ENCODE assay signal across 9 cellular contexts in the genomic region with DNA sequence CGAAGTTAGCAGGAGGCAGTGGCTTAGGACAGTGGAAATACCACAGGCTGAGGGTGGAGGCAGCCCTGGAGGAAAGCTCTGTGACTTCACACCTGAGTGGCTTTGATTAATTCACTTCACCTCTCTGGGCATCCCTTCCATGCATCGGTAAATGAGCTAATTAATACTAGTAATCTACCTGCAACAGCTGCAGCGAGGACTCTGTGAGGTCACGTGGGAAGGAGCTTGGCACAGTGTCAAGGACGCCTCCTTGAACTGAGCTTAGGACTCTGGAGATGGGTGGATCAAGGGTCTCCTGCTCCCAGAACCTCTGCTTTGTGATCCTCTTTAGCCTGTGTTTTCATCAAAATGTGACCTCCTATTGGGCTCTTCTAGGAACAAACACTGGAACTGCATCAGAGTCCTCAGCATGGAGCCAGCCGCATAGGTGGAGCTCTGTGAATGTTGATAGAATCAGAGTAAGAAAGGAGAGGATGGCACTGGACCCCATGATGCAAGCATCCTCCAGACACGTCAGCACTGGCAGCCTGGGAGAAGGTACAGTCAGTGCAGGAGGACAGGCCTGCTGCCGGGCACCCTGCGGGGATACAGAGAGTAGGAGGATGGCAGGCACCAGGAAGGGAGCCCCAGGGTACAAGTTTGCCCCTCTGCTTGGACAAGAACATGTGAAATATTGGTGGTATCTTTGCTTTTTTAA. TPM values are rescaled to one million over a fixed set of nuclear protein-coding genes. Genes with fewer than 3 reads are reported as not detected.
DNase-seq lines count a peak whose midpoint lies in the region; ATAC-seq and TF ChIP-seq lines count a peak whose summit lies in the region.
"Had no signal": no experiment of that assay in that cellular context is flagged by ENCODE, and none has a peak within 500 bp of the region (broad histone marks: within the 10 kb centered on the region; RNA-seq: fewer than 3 reads in every experiment).

No MANE protein-coding gene starts in this region.

- DNase-seq in NCI-H748 (lab: John Stamatoyannopoulos, UW; ENCODE audit: unreplicated experiment) (peak; percentile 36), NCI-H748 treated with DMSO at 0.1 percent for 48 hours (lab: John Stamatoyannopoulos, UW) (no peak), upper lobe of left lung (peak in 1 of 2 donors; percentile 43)
- DNase-seq in stimulated activated CD4-positive, alpha-beta T cell treated with anti-CD3 and anti-CD28 coated beads, Interleukin-4, amount 100 ng/mL, for 4 hours = no peak
- DNase-seq: CD4-positive, alpha-beta memory T cell had no signal

- H3K27ac ChIP-seq in cingulate gyrus (ENCODE audit: low read depth, low read length) = peak overlapping the region; percentile 84
- H3K27ac ChIP-seq in mesodermal cell (ENCODE audit: low read depth, low read length, severe bottlenecking) = peak overlapping the region; percentile 60
- H3K27ac ChIP-seq in upper lobe of left lung = peak overlapping the region in 3 of 4 donors; percentile 80 to 85 (median 82)

- no peaks in the 10 kb centered on the region for H3K9me3 ChIP-seq in mesodermal cell (ENCODE audit: control insufficient read depth, low read length)
- H3K9me3 ChIP-seq in upper lobe of left lung = no peaks in the 10 kb centered on the region

- H3K4me3 ChIP-seq in mesodermal cell (ENCODE audit: extremely low read depth, insufficient read depth, low read length, poor library complexity, severe bottlenecking) (peak overlapping the region; percentile 60), upper lobe of left lung (peak overlapping the region in 3 of 4 donors; percentile 39 to 49 (median 48))

- no peak for TF ChIP-seq EP300 in upper lobe of left lung (IDR thresholded peaks at IDR 0.05)

- H3K36me3 ChIP-seq in mesodermal cell (ENCODE audit: control insufficient read depth, insufficient read depth, low read length) (no peaks in the 10 kb centered on the region), upper lobe of left lung (no peaks in the 10 kb centered on the region)

- no peak for TF ChIP-seq POLR2A in upper lobe of left lung (IDR thresholded peaks at IDR 0.05)

- TF ChIP-seq CTCF in upper lobe of left lung (IDR thresholded peaks at IDR 0.05) = no peak

- peaks cover 15% of the 10 kb centered on the region for H3K4me1 ChIP-seq in mesodermal cell (ENCODE audit: control insufficient read depth, insufficient read depth, low read length, poor library complexity, severe bottlenecking)
- peaks cover 17 to 28% (median 23%) of the 10 kb centered on the region in 4 donors for H3K4me1 ChIP-seq in upper lobe of left lung

- WGBS in mesodermal cell (ENCODE audit: insufficient coverage in 2 of 2), 2 experiments = 79 to 84% methylated on average over 8 of the region's 9 CpGs
- WGBS in upper lobe of left lung, 2 donors = 62 to 76% methylated on average over 7 to 9 of the region's 9 CpGs

- no peak for ATAC-seq in upper lobe of left lung (ENCODE audit: low FRiP score in 2 of 2)
- ATAC-seq in GM21529 (IDR thresholded peaks at IDR 0.05; ENCODE audit: unreplicated experiment) = no peak
- no peak for ATAC-seq in HG03025 (IDR thresholded peaks at IDR 0.05; ENCODE audit: low FRiP score, unreplicated experiment)

- no peaks in the 10 kb centered on the region for H3K27me3 ChIP-seq in upper lobe of left lung

RNA-seq across cellular contexts. Expression of a gene that starts 1.0 kb away (rescaled TPM):
- 29.8 TPM for polyA plus RNA-seq in mesodermal cell (2013, experiment 1 of 2)
- polyA plus RNA-seq in mesodermal cell (2013, experiment 2 of 2) = 28.7 TPM
- total RNA-seq in upper lobe of left lung = 10 to 100 TPM in 2 of 6 donors, 1 to 10 TPM in 4; 3.9 to 26.0 (median 7.9) TPM
- total RNA-seq: CD4-positive, alpha-beta memory T cell had no signal
- polyA plus RNA-seq: CD4-positive, alpha-beta memory T cell had no signal
